11 cellular contexts compared by ENCODE assay signal in genomic region chr10:78953124-78954008, GRCh38.
A peak's percentile ranks its signal among the peaks of the same experiment; 100 is the strongest.
DNase-seq lines count a peak whose midpoint lies in the region; ATAC-seq, FAIRE-seq and TF ChIP-seq lines count a peak whose summit lies in the region.
"Had no signal": no experiment of that assay in that cellular context is flagged by ENCODE, and none has a peak within 500 bp of the region (broad histone marks: within the 10 kb centered on the region; RNA-seq: fewer than 3 reads in every experiment).

No MANE protein-coding gene starts in this region.

- POLR2A ChIA-PET in AG04450 (lab: Yijun Ruan, JAX), result interaction anchor here (0.7 to 1.1 kb wide), 2 partner anchors 8 to 20 kb away, joined by 4 read pairs; no protein-coding TSS in a partner anchor

- H3K9ac ChIP-seq in kidney (ENCODE audit: low read length in 2 of 2), result no peak overlapping the region

- no peak overlapping the region for H3K4me3 ChIP-seq in AG04450 (ENCODE audit: low read depth, low read length)
- no peak overlapping the region for H3K4me3 ChIP-seq in kidney (ENCODE audit: low read length in 2 of 2)
- H3K4me3 ChIP-seq: SJSA1 had no signal

- intact Hi-C loops in kidney (cut with DNase I), result no loop called here

- DNase-seq in AG04450 (ENCODE audit: low read depth, low spot score) (no peak), RPMI7951 (ENCODE audit: low read depth) (peak; percentile 99), kidney (peak; percentile 83), kidney tubule cell (ENCODE audit: low spot score) (no peak), NCI-H748 (lab: John Stamatoyannopoulos, UW; ENCODE audit: unreplicated experiment) (no peak), GM12891 (ENCODE audit: insufficient read length, low spot score) (no peak)
- DNase-seq: BE2C had no signal

- FAIRE-seq in kidney (lab: Jason Lieb, UNC) (no peak), GM12891 (lab: Jason Lieb, UNC) (no peak)

- ATAC-seq in GM21786 (IDR thresholded peaks at IDR 0.05; ENCODE audit: unreplicated experiment), result peak; percentile 60
- no peak for ATAC-seq in GM19455 (IDR thresholded peaks at IDR 0.05; ENCODE audit: unreplicated experiment)

- no peaks in the 10 kb centered on the region; the same call in 1 of the 2 replicates for H3K9me3 ChIP-seq in AG04450 (ENCODE audit: control insufficient read depth, insufficient read depth, low read length)
- no peaks in the 10 kb centered on the region for H3K9me3 ChIP-seq in kidney (ENCODE audit: control insufficient read depth in 1 of 2, low read length in 2 of 2)
- H3K9me3 ChIP-seq: BE2C, SJSA1 had no signal

- H3K4me1 ChIP-seq in kidney (ENCODE audit: control insufficient read depth in 1 of 2, insufficient read depth in 1 of 2, low read depth in 1 of 2, low read length in 2 of 2), result no peaks in the 10 kb centered on the region
- H3K4me1 ChIP-seq: BE2C, SJSA1 had no signal

- peak overlapping the region; percentile 31 for H3K27ac ChIP-seq in AG04450 (ENCODE audit: low read depth, low read length)
- no peak overlapping the region for H3K27ac ChIP-seq in kidney (ENCODE audit: low read depth in 2 of 2, low read length in 2 of 2)
- H3K27ac ChIP-seq: epithelial cell of prostate, SJSA1 had no signal

- CTCF ChIA-PET in AG04450 (lab: Charles Lee), result interaction anchor here (0.6 to 1.3 kb wide), 5 partner anchors 13 to 907 kb away, joined by 3 to 5 read pairs (median 3); no protein-coding TSS in a partner anchor

- H3K27me3 ChIP-seq in AG04450 (ENCODE audit: control insufficient read depth, insufficient read depth, low read length), result no peaks in the 10 kb centered on the region
- H3K27me3 ChIP-seq: BE2C, SJSA1 had no signal

- H3K36me3 ChIP-seq in kidney (ENCODE audit: control insufficient read depth in 1 of 2, insufficient read depth in 2 of 2, low read length in 2 of 2), result no peaks in the 10 kb centered on the region
- H3K36me3 ChIP-seq: BE2C, SJSA1 had no signal

- no peak for TF ChIP-seq POLR2A in GM12891 (IDR thresholded peaks at IDR 0.05; ENCODE audit: low read depth, low read length)

- TF ChIP-seq CTCF in AG04450 (IDR thresholded peaks at IDR 0.05; ENCODE audit: low read depth, low read length), result no peak
- TF ChIP-seq CTCF in kidney (IDR thresholded peaks at IDR 0.05; ENCODE audit: borderline replicate concordance, extremely low read depth, insufficient read depth), result no peak

TF ChIP-seq in GM12891, 5 proteins besides CTCF, POLR2A, EP300 and RAD21:
- no peak for TF ChIP-seq POU2F2 (IDR thresholded peaks at IDR 0.05; ENCODE audit: low read depth, low read length)
- TF ChIP-seq SPI1 (IDR thresholded peaks at IDR 0.05; ENCODE audit: low read depth, low read length), result no peak
- TF ChIP-seq TAF1 (IDR thresholded peaks at IDR 0.05; ENCODE audit: low read depth, low read length), result no peak
- TF ChIP-seq POLR2AphosphoS5 (IDR thresholded peaks at IDR 0.05; ENCODE audit: low read depth, low read length), result no peak
- no peak for TF ChIP-seq PAX5 (IDR thresholded peaks at IDR 0.05; ENCODE audit: insufficient read depth, low read length, severe bottlenecking)
TF ChIP-seq in GM12891: peak in this region for 0.

Comparison
In these comparisons a context has a peak if more than half of its experiments do, and no peak if none do; other contexts are left out.
1. DNase-seq: peak in RPMI7951 (single experiment) and kidney (single experiment); none in AG04450 (single experiment), kidney tubule cell (single experiment), NCI-H748 (single experiment) and GM12891 (single experiment).